25 cellular contexts compared by ENCODE assay signal in the genomic region with DNA sequence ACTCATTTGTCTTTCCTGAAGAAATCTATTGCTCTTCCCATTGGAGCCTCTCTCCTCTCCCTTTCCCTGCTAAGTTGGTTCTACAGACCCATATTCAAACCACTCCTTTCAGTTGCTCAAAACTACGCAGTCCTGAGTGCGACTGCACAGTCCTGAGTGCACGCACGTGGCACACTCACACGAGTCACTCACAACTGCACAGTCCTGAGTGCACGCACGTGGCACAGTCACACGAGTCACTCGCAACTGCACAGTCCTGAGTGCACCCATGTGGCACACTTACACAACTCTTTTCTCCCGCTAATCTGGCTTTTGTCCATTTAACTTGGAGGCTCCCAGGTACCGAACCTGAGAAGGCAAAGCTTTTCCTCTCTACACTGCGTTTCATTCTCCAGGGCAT.
"Had no signal": no experiment of that assay in that cellular context is flagged by ENCODE, and none has a peak within 500 bp of the region (broad histone marks: within the 10 kb centered on the region; RNA-seq: fewer than 3 reads in every experiment).

No MANE protein-coding gene starts in this region.

- H3K36me3 ChIP-seq: ascending aorta, breast epithelium had no signal

- H3K4me1 ChIP-seq: ascending aorta, breast epithelium had no signal

- DNase-seq: activated CD4-positive, alpha-beta T cell treated with anti-CD3 and anti-CD28 coated beads for 48 hours; activated CD8-positive, alpha-beta memory T cell treated with anti-CD3 and anti-CD28 coated beads, Interleukin-2, amount 50 U/mL, for 48 hours; activated gamma-delta T cell; activated naive CD4-positive, alpha-beta T cell; activated naive CD4-positive, alpha-beta T cell treated with anti-CD3 and anti-CD28 coated beads, Interleukin-2, amount 10 ng/mL, durations not matched to agents 7 days and 5 days; activated naive CD8-positive, alpha-beta T cell treated with anti-CD3 and anti-CD28 coated beads, Interleukin-2, amount 10 ng/mL, durations not matched to agents 7 days and 5 days; activated T-cell treated with anti-CD3 and anti-CD28 coated beads for 4 hours; activated T-cell treated with anti-CD3 and anti-CD28 coated beads, Interleukin-2, amount 50 U/mL, for 24 hours; activated T-cell treated with anti-CD3 and anti-CD28 coated beads, Interleukin-2, amount 50 U/mL, for 72 hours; dorsolateral prefrontal cortex; effector memory CD4-positive, alpha-beta T cell; endodermal cell; foreskin fibroblast; head of caudate nucleus; T-helper 2 cell had no signal

- ATAC-seq: activated naive CD4-positive, alpha-beta T cell treated with anti-CD3 and anti-CD28 coated beads, Interleukin-2, amount 50 U/mL, for 72 hours; activated T-cell treated with anti-CD3 and anti-CD28 coated beads, Interleukin-2, amount 50 U/mL, for 72 hours; esophagus mucosa had no signal

- H3K27ac ChIP-seq: ascending aorta, breast epithelium, coronary artery had no signal

- FAIRE-seq: frontal cortex had no signal

- H3K27me3 ChIP-seq: ascending aorta, breast epithelium, dorsolateral prefrontal cortex had no signal

- H3K27ac Mint-ChIP-seq: activated CD4-positive, alpha-beta memory T cell treated with anti-CD3 and anti-CD28 coated beads, Interleukin-2, amount 10 ng/mL, durations not matched to agents 7 days and 5 days; activated naive CD4-positive, alpha-beta T cell treated with anti-CD3 and anti-CD28 coated beads, Interleukin-2, amount 10 ng/mL, durations not matched to agents 7 days and 5 days; activated naive CD4-positive, alpha-beta T cell treated with anti-CD3 and anti-CD28 coated beads, Interleukin-2, amount 50 U/mL, for 72 hours; activated naive CD8-positive, alpha-beta T cell treated with anti-CD3 and anti-CD28 coated beads, Interleukin-2, amount 10 ng/mL, durations not matched to agents 7 days and 5 days; activated T-cell treated with anti-CD3 and anti-CD28 coated beads, Interleukin-2, amount 50 U/mL, for 24 hours; activated T-cell treated with anti-CD3 and anti-CD28 coated beads, Interleukin-2, amount 50 U/mL, for 72 hours; brain; dendritic cell treated with granulocyte-macrophage colony-stimulating factor and Interleukin-4, amounts not matched to agents 40 ng/mL and 50 ng/mL, for 4 days; endodermal cell had no signal

- H3K27me3 Mint-ChIP-seq: activated naive CD4-positive, alpha-beta T cell treated with anti-CD3 and anti-CD28 coated beads, Interleukin-2, amount 10 ng/mL, durations not matched to agents 7 days and 5 days; activated T-cell treated with anti-CD3 and anti-CD28 coated beads, Interleukin-2, amount 50 U/mL, for 24 hours; brain had no signal

- H3K36me3 Mint-ChIP-seq: activated naive CD4-positive, alpha-beta T cell treated with anti-CD3 and anti-CD28 coated beads, Interleukin-2, amount 10 ng/mL, durations not matched to agents 7 days and 5 days; activated naive CD4-positive, alpha-beta T cell treated with anti-CD3 and anti-CD28 coated beads, Interleukin-2, amount 50 U/mL, for 72 hours; activated naive CD8-positive, alpha-beta T cell treated with anti-CD3 and anti-CD28 coated beads, Interleukin-2, amount 10 ng/mL, durations not matched to agents 7 days and 5 days; brain had no signal

- H3K9me3 ChIP-seq: ascending aorta, breast epithelium had no signal

- H3K4me1 Mint-ChIP-seq: activated CD4-positive, alpha-beta memory T cell treated with anti-CD3 and anti-CD28 coated beads, Interleukin-2, amount 10 ng/mL, durations not matched to agents 7 days and 5 days; activated naive CD4-positive, alpha-beta T cell treated with anti-CD3 and anti-CD28 coated beads, Interleukin-2, amount 10 ng/mL, durations not matched to agents 7 days and 5 days; activated naive CD8-positive, alpha-beta T cell treated with anti-CD3 and anti-CD28 coated beads, Interleukin-2, amount 10 ng/mL, durations not matched to agents 7 days and 5 days; central memory CD8-positive, alpha-beta T cell; endodermal cell had no signal

- H3K9me3 Mint-ChIP-seq: activated CD4-positive, alpha-beta memory T cell treated with anti-CD3 and anti-CD28 coated beads, Interleukin-2, amount 10 ng/mL, durations not matched to agents 7 days and 5 days; activated naive CD4-positive, alpha-beta T cell treated with anti-CD3 and anti-CD28 coated beads, Interleukin-2, amount 10 ng/mL, durations not matched to agents 7 days and 5 days; activated naive CD4-positive, alpha-beta T cell treated with anti-CD3 and anti-CD28 coated beads, Interleukin-2, amount 50 U/mL, for 72 hours; activated naive CD8-positive, alpha-beta T cell treated with anti-CD3 and anti-CD28 coated beads, Interleukin-2, amount 10 ng/mL, durations not matched to agents 7 days and 5 days; activated T-cell treated with anti-CD3 and anti-CD28 coated beads, Interleukin-2, amount 50 U/mL, for 24 hours; activated T-cell treated with anti-CD3 and anti-CD28 coated beads, Interleukin-2, amount 50 U/mL, for 72 hours; central memory CD8-positive, alpha-beta T cell; dendritic cell treated with granulocyte-macrophage colony-stimulating factor and Interleukin-4, amounts not matched to agents 40 ng/mL and 50 ng/mL, for 4 days had no signal

- H3K4me3 Mint-ChIP-seq: activated CD4-positive, alpha-beta memory T cell treated with anti-CD3 and anti-CD28 coated beads, Interleukin-2, amount 10 ng/mL, durations not matched to agents 7 days and 5 days; activated naive CD4-positive, alpha-beta T cell treated with anti-CD3 and anti-CD28 coated beads, Interleukin-2, amount 10 ng/mL, durations not matched to agents 7 days and 5 days; activated naive CD8-positive, alpha-beta T cell treated with anti-CD3 and anti-CD28 coated beads, Interleukin-2, amount 10 ng/mL, durations not matched to agents 7 days and 5 days; activated T-cell treated with anti-CD3 and anti-CD28 coated beads, Interleukin-2, amount 50 U/mL, for 24 hours; activated T-cell treated with anti-CD3 and anti-CD28 coated beads, Interleukin-2, amount 50 U/mL, for 72 hours; brain; central memory CD8-positive, alpha-beta T cell; dendritic cell treated with granulocyte-macrophage colony-stimulating factor and Interleukin-4, amounts not matched to agents 40 ng/mL and 50 ng/mL, for 4 days; endodermal cell had no signal

- H3K4me3 ChIP-seq: ascending aorta, breast epithelium, coronary artery, dorsolateral prefrontal cortex had no signal
